ENCODE assay signal across 16 cellular contexts in genomic region chr10:3419719-3420495, GRCh38.
A peak's percentile ranks its signal among the peaks of the same experiment; 100 is the strongest.
DNase-seq lines count a peak whose midpoint lies in the region; ATAC-seq and TF ChIP-seq lines count a peak whose summit lies in the region.
"Had no signal": no experiment of that assay in that cellular context is flagged by ENCODE, and none has a peak within 500 bp of the region (broad histone marks: within the 10 kb centered on the region; RNA-seq: fewer than 3 reads in every experiment).

No MANE protein-coding gene starts in this region.

- H3K9me3 Mint-ChIP-seq in activated CD8-positive, alpha-beta memory T cell treated with anti-CD3 and anti-CD28 coated beads, Interleukin-2, amount 10 ng/mL, durations not matched to agents 7 days and 5 days (ENCODE audit: low read depth), result no peaks in the 10 kb centered on the region
- H3K9me3 Mint-ChIP-seq in CD8-positive, alpha-beta memory T cell, result peaks cover 0 to 2% (median 0%) of the 10 kb centered on the region in 5 donors
- no peaks in the 10 kb centered on the region for H3K9me3 Mint-ChIP-seq in activated CD8-positive, alpha-beta T cell treated with anti-CD3 and anti-CD28 coated beads for 36 hours
- no peaks in the 10 kb centered on the region for H3K9me3 Mint-ChIP-seq in natural killer cell treated with Interleukin-12 subunit alpha and Interleukin-12 subunit beta and Interleukin-15 and Interleukin-18, amount 100 ng/mL, for 72 hours

- no peak for TF ChIP-seq CTCF in activated CD8-positive, alpha-beta T cell treated with anti-CD3 and anti-CD28 coated beads for 36 hours (IDR thresholded peaks at IDR 0.05)

- H3K36me3 Mint-ChIP-seq in activated CD8-positive, alpha-beta memory T cell treated with anti-CD3 and anti-CD28 coated beads, Interleukin-2, amount 10 ng/mL, durations not matched to agents 7 days and 5 days, result no peaks in the 10 kb centered on the region
- H3K36me3 Mint-ChIP-seq in CD8-positive, alpha-beta memory T cell, result no peaks in the 10 kb centered on the region
- no peaks in the 10 kb centered on the region for H3K36me3 Mint-ChIP-seq in activated CD8-positive, alpha-beta T cell treated with anti-CD3 and anti-CD28 coated beads for 36 hours (ENCODE audit: low read depth)
- H3K36me3 Mint-ChIP-seq in natural killer cell treated with Interleukin-12 subunit alpha and Interleukin-12 subunit beta and Interleukin-15 and Interleukin-18, amount 100 ng/mL, for 72 hours, result no peaks in the 10 kb centered on the region

- H3K9me3 ChIP-seq in CD8-positive, alpha-beta memory T cell (ENCODE audit: low read length), result no peaks in the 10 kb centered on the region
- H3K9me3 ChIP-seq: lower lobe of right lung had no signal

- peaks cover 25% of the 10 kb centered on the region for H3K4me1 Mint-ChIP-seq in activated CD8-positive, alpha-beta memory T cell treated with anti-CD3 and anti-CD28 coated beads, Interleukin-2, amount 10 ng/mL, durations not matched to agents 7 days and 5 days
- H3K4me1 Mint-ChIP-seq in CD8-positive, alpha-beta memory T cell, result peaks cover 16 to 29% (median 24%) of the 10 kb centered on the region in 3 donors
- H3K4me1 Mint-ChIP-seq in activated CD8-positive, alpha-beta T cell treated with anti-CD3 and anti-CD28 coated beads for 36 hours (ENCODE audit: low read depth), result peaks cover 32% of the 10 kb centered on the region
- H3K4me1 Mint-ChIP-seq in natural killer cell treated with Interleukin-12 subunit alpha and Interleukin-12 subunit beta and Interleukin-15 and Interleukin-18, amount 100 ng/mL, for 72 hours (ENCODE audit: low read depth in 2 of 2), result peaks cover 22 to 57% of the 10 kb centered on the region in 2 donors

- peaks cover 67% of the 10 kb centered on the region for H3K27me3 Mint-ChIP-seq in activated CD8-positive, alpha-beta memory T cell treated with anti-CD3 and anti-CD28 coated beads, Interleukin-2, amount 10 ng/mL, durations not matched to agents 7 days and 5 days
- peaks cover 17 to 18% of the 10 kb centered on the region in 2 donors for H3K27me3 Mint-ChIP-seq in CD8-positive, alpha-beta memory T cell
- peaks cover 12% of the 10 kb centered on the region for H3K27me3 Mint-ChIP-seq in activated CD8-positive, alpha-beta T cell treated with anti-CD3 and anti-CD28 coated beads for 36 hours
- H3K27me3 Mint-ChIP-seq in natural killer cell treated with Interleukin-12 subunit alpha and Interleukin-12 subunit beta and Interleukin-15 and Interleukin-18, amount 100 ng/mL, for 72 hours, result peaks cover 0 to 15% of the 10 kb centered on the region in 2 donors

- DNase-seq in activated CD8-positive, alpha-beta memory T cell treated with anti-CD3 and anti-CD28 coated beads, Interleukin-2, amount 10 ng/mL, durations not matched to agents 7 days and 5 days, result peak; percentile 64
- no peak for DNase-seq in activated CD8-positive, alpha-beta memory T cell treated with anti-CD3 and anti-CD28 coated beads for 24 hours
- no peak for DNase-seq in CD8-positive, alpha-beta memory T cell
- DNase-seq in activated CD8-positive, alpha-beta T cell treated with anti-CD3 and anti-CD28 coated beads for 36 hours, result peak; percentile 16
- DNase-seq in natural killer cell treated with Interleukin-12 subunit alpha and Interleukin-12 subunit beta and Interleukin-15 and Interleukin-18, amount 100 ng/mL, for 72 hours (ENCODE audit: low spot score), result peak; percentile 69
- no peak for DNase-seq in C1 segment of cervical spinal cord (lab: John Stamatoyannopoulos, UW)
- DNase-seq in NCI-H748 treated with DMSO at 0.1 percent for 48 hours (lab: John Stamatoyannopoulos, UW), result no peak
- DNase-seq: activated gamma-delta T cell, foreskin melanocyte, hippocampal formation, lower lobe of right lung, NCI-H1930, NCI-H226, SHP77 had no signal

- H3K27me3 ChIP-seq in CD8-positive, alpha-beta memory T cell (ENCODE audit: insufficient read depth, low read length, poor library complexity, severe bottlenecking), result no peaks in the 10 kb centered on the region

- peak; percentile 57 for ATAC-seq in activated CD8-positive, alpha-beta memory T cell treated with anti-CD3 and anti-CD28 coated beads, Interleukin-2, amount 10 ng/mL, durations not matched to agents 7 days and 5 days
- peak; percentile 37 for ATAC-seq in activated CD8-positive, alpha-beta T cell treated with anti-CD3 and anti-CD28 coated beads for 36 hours
- ATAC-seq in natural killer cell treated with Interleukin-12 subunit alpha and Interleukin-12 subunit beta and Interleukin-15 and Interleukin-18, amount 100 ng/mL, for 72 hours, result peak; percentile 70 to 75
- no peak for ATAC-seq in GM21825 (IDR thresholded peaks at IDR 0.05; ENCODE audit: unreplicated experiment)

- no peak overlapping the region for H3K27ac ChIP-seq in CD8-positive, alpha-beta memory T cell (ENCODE audit: low read depth, low read length)
- H3K27ac ChIP-seq: lower lobe of right lung, VCaP had no signal

- intact Hi-C loops in activated CD8-positive, alpha-beta T cell treated with anti-CD3 and anti-CD28 coated beads for 36 hours (cut with micrococcal nuclease), result no loop called here

- no peak overlapping the region for H3K4me3 Mint-ChIP-seq in activated CD8-positive, alpha-beta memory T cell treated with anti-CD3 and anti-CD28 coated beads, Interleukin-2, amount 10 ng/mL, durations not matched to agents 7 days and 5 days
- peak overlapping the region in 4 of 7 donors; percentile 1 to 59 (median 19) for H3K4me3 Mint-ChIP-seq in CD8-positive, alpha-beta memory T cell
- no peak overlapping the region for H3K4me3 Mint-ChIP-seq in activated CD8-positive, alpha-beta T cell treated with anti-CD3 and anti-CD28 coated beads for 36 hours
- peak overlapping the region; percentile 68 for H3K4me3 Mint-ChIP-seq in natural killer cell treated with Interleukin-12 subunit alpha and Interleukin-12 subunit beta and Interleukin-15 and Interleukin-18, amount 100 ng/mL, for 72 hours

- POLR2A ChIA-PET in CD8-positive, alpha-beta memory T cell (lab: Charles Lee), result no interaction called here
- POLR2A ChIA-PET in activated CD8-positive, alpha-beta T cell treated with anti-CD3 and anti-CD28 coated beads for 36 hours (lab: Charles Lee), result interaction anchor here (0.6 to 1.3 kb wide), 4 partner anchors 52 to 355 kb away, joined by 3 read pairs; no protein-coding TSS in a partner anchor

- CTCF ChIA-PET in activated CD8-positive, alpha-beta memory T cell treated with anti-CD3 and anti-CD28 coated beads, Interleukin-2, amount 10 ng/mL, durations not matched to agents 7 days and 5 days (lab: Charles Lee), result interaction anchor here (0.8 to 1.1 kb wide), 3 partner anchors 10 to 222 kb away, joined by 3 read pairs; no protein-coding TSS in a partner anchor
- CTCF ChIA-PET in CD8-positive, alpha-beta memory T cell (lab: Charles Lee), result no interaction called here
- CTCF ChIA-PET in activated CD8-positive, alpha-beta T cell treated with anti-CD3 and anti-CD28 coated beads for 36 hours (lab: Charles Lee), result no interaction called here

- peaks cover 11% of the 10 kb centered on the region for H3K4me1 ChIP-seq in CD8-positive, alpha-beta memory T cell (ENCODE audit: insufficient read depth, low read length)

- no peak overlapping the region for H3K27ac Mint-ChIP-seq in activated CD8-positive, alpha-beta memory T cell treated with anti-CD3 and anti-CD28 coated beads, Interleukin-2, amount 10 ng/mL, durations not matched to agents 7 days and 5 days
- peak overlapping the region in 2 of 8 donors; percentile 43 to 44 for H3K27ac Mint-ChIP-seq in CD8-positive, alpha-beta memory T cell
- H3K27ac Mint-ChIP-seq in activated CD8-positive, alpha-beta T cell treated with anti-CD3 and anti-CD28 coated beads for 36 hours, result no peak overlapping the region
- peak overlapping the region; percentile 43 to 53 for H3K27ac Mint-ChIP-seq in natural killer cell treated with Interleukin-12 subunit alpha and Interleukin-12 subunit beta and Interleukin-15 and Interleukin-18, amount 100 ng/mL, for 72 hours

- H3K4me3 ChIP-seq in CD8-positive, alpha-beta memory T cell (ENCODE audit: low read length), result no peak overlapping the region
- H3K4me3 ChIP-seq: lower lobe of right lung had no signal

- H3K36me3 ChIP-seq in CD8-positive, alpha-beta memory T cell (ENCODE audit: insufficient read depth, low read length), result no peaks in the 10 kb centered on the region
- H3K36me3 ChIP-seq: lower lobe of right lung had no signal

Comparison
In these comparisons a context has a peak if more than half of its experiments do, and no peak if none do; other contexts are left out.
1. DNase-seq: peak in activated CD8-positive, alpha-beta memory T cell treated with anti-CD3 and anti-CD28 coated beads, Interleukin-2, amount 10 ng/mL, durations not matched to agents 7 days and 5 days (single experiment), activated CD8-positive, alpha-beta T cell treated with anti-CD3 and anti-CD28 coated beads for 36 hours (single experiment) and natural killer cell treated with Interleukin-12 subunit alpha and Interleukin-12 subunit beta and Interleukin-15 and Interleukin-18, amount 100 ng/mL, for 72 hours (single experiment); none in activated CD8-positive, alpha-beta memory T cell treated with anti-CD3 and anti-CD28 coated beads for 24 hours (single experiment), CD8-positive, alpha-beta memory T cell (0 of 5), C1 segment of cervical spinal cord (0 of 14) and NCI-H748 treated with DMSO at 0.1 percent for 48 hours (single experiment).
2. H3K27ac Mint-ChIP-seq: peak in natural killer cell treated with Interleukin-12 subunit alpha and Interleukin-12 subunit beta and Interleukin-15 and Interleukin-18, amount 100 ng/mL, for 72 hours (2 of 2); none in activated CD8-positive, alpha-beta memory T cell treated with anti-CD3 and anti-CD28 coated beads, Interleukin-2, amount 10 ng/mL, durations not matched to agents 7 days and 5 days (single experiment) and activated CD8-positive, alpha-beta T cell treated with anti-CD3 and anti-CD28 coated beads for 36 hours (single experiment).
3. H3K4me3 Mint-ChIP-seq: peak in CD8-positive, alpha-beta memory T cell (4 of 7) and natural killer cell treated with Interleukin-12 subunit alpha and Interleukin-12 subunit beta and Interleukin-15 and Interleukin-18, amount 100 ng/mL, for 72 hours (single experiment); none in activated CD8-positive, alpha-beta memory T cell treated with anti-CD3 and anti-CD28 coated beads, Interleukin-2, amount 10 ng/mL, durations not matched to agents 7 days and 5 days (single experiment) and activated CD8-positive, alpha-beta T cell treated with anti-CD3 and anti-CD28 coated beads for 36 hours (single experiment).